In the genomic region with DNA sequence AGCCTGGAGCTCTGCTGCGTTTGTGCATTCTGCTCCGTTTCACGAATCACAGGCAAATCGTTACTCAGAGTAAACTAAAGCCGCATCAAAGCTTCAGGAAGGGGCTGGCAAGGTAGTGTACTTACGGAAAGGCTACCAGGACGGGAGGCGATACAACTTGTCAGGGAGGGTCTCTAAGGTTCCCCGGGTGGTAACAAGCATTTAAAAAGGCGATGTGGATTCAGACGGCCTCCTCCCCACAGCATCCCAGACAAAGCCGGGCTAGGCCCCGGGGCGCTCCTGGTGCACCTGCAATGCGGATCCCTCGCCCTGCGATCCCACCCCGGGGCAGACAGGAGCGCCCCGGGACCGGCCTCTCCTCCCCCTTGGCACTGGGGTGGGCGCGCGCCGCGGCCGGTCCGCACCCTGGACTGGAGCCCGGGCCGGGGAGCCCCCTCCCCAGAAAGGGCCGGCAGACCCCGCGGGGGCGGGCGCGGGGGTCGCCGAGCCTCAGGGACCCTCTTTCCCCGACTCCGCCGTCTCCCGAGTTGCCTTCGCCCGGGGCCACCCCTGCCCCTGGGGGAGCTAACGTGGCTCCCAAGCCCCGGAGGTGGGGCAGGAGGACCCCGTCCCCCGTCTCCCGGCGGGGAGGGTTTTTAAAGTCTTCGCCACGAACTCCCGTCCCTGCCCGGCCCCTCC, we compare ENCODE assay signal across 8 cellular contexts. TPM values are rescaled to one million over a fixed set of nuclear protein-coding genes. Genes with fewer than 3 reads are reported as not detected.
A peak's percentile ranks its signal among the peaks of the same experiment; 100 is the strongest.
DNase-seq lines count a peak whose midpoint lies in the region; ATAC-seq and TF ChIP-seq lines count a peak whose summit lies in the region.

No MANE protein-coding gene starts in this region.

- intact Hi-C loops in Panc1 (cut with micrococcal nuclease; ENCODE audit: unreplicated experiment) (no loop called here), aorta (cut with DNase I) (no loop called here)

- 0% methylated on average over 5 to 10 of the region's 54 CpGs for WGBS in gastroesophageal sphincter (ENCODE audit: low coverage in 1 of 2), 2 donors
- 1 to 2% methylated on average over 42 to 54 of the region's 54 CpGs for WGBS in aorta, 2 donors

- H3K36me3 ChIP-seq in Panc1 (ENCODE audit: control insufficient read depth, insufficient read depth, low read length) (peaks cover 8% of the 10 kb centered on the region), gastroesophageal sphincter (peaks cover 0 to 9% of the 10 kb centered on the region in 2 donors), aorta (ENCODE audit: control insufficient read depth in 1 of 2, insufficient read depth in 2 of 2, low read length in 1 of 2) (peaks cover 0 to 1% of the 10 kb centered on the region in 2 donors)

- peak; percentile 28 for DNase-seq in DMS79 treated with DMSO at 0.1 percent for 48 hours (lab: John Stamatoyannopoulos, UW)
- no peak for DNase-seq in DMS79 (lab: John Stamatoyannopoulos, UW)
- DNase-seq in Panc1 (ENCODE audit: low read depth, low spot score): no peak
- peak; percentile 32 for DNase-seq in activated gamma-delta T cell (lab: John Stamatoyannopoulos, UW)
- DNase-seq in nucleus accumbens (lab: John Stamatoyannopoulos, UW): peak in 29 of 56 donors; percentile 12 to 80 (median 34)
- peak in 1 of 2 donors; percentile 80 for DNase-seq in aorta

- H3K27ac ChIP-seq in Panc1 (ENCODE audit: low read length) (peak overlapping the region; percentile 60), gastroesophageal sphincter (peak overlapping the region; percentile 93 to 98 (median 96)), aorta (ENCODE audit: low read depth in 1 of 2, low read length in 2 of 2) (peak overlapping the region; percentile 29 to 97)

- no peak for TF ChIP-seq EP300 in gastroesophageal sphincter (IDR thresholded peaks at IDR 0.05)

- no TSS peak for BruUV-seq in Panc1 (replicated peaks; lab: Mats Ljungman, UMichigan)

- no peaks in the 10 kb centered on the region for H3K9me3 ChIP-seq in Panc1 (ENCODE audit: control insufficient read depth, insufficient read depth, low read depth, low read length)
- no peaks in the 10 kb centered on the region for H3K9me3 ChIP-seq in gastroesophageal sphincter
- no peaks in the 10 kb centered on the region for H3K9me3 ChIP-seq in aorta (ENCODE audit: control insufficient read depth, low read length)

- POLR2A ChIA-PET in Panc1 (lab: Charles Lee): no interaction called here

- H3K4me1 ChIP-seq in Panc1 (ENCODE audit: control insufficient read depth, insufficient read depth, low read length) (peaks cover 12% of the 10 kb centered on the region), gastroesophageal sphincter (peaks cover 0 to 62% (median 6%) of the 10 kb centered on the region in 3 donors), aorta (ENCODE audit: control insufficient read depth in 1 of 2, insufficient read depth in 2 of 2, low read length in 2 of 2) (peaks cover 0 to 5% of the 10 kb centered on the region in 2 donors)

- ATAC-seq in HG03097 (IDR thresholded peaks at IDR 0.05; ENCODE audit: low FRiP score, unreplicated experiment) (peak; percentile 7), Panc1 (peak; percentile 38), gastroesophageal sphincter (no peak), aorta (ENCODE audit: low FRiP score) (peak; percentile 43)

- in situ Hi-C loops in Panc1 (cut with HindIII; ENCODE audit: low pct_unique_long_range_greater_than_20kb, low sequenced_read_pairs): no loop called here

- peak in 1 of 2 donors; percentile 19 for TF ChIP-seq POLR2A in gastroesophageal sphincter (IDR thresholded peaks at IDR 0.05)

- no peak for TF ChIP-seq CTCF in Panc1 (IDR thresholded peaks at IDR 0.05)
- no peak for TF ChIP-seq CTCF in gastroesophageal sphincter (IDR thresholded peaks at IDR 0.05)

- CTCF ChIA-PET in Panc1 (lab: Charles Lee): no interaction called here

- no peaks in the 10 kb centered on the region for H3K27me3 ChIP-seq in Panc1 (ENCODE audit: control insufficient read depth, insufficient read depth, low read length)
- H3K27me3 ChIP-seq in gastroesophageal sphincter: no peaks in the 10 kb centered on the region
- no peaks in the 10 kb centered on the region for H3K27me3 ChIP-seq in aorta (ENCODE audit: control insufficient read depth in 1 of 2, insufficient read depth in 2 of 2, low read length in 1 of 2)

- H3K4me3 ChIP-seq in Panc1 (ENCODE audit: low read depth in 2 of 2, low read length in 2 of 2): peak overlapping the region; percentile 72 to 85
- peak overlapping the region; percentile 97 to 99 for H3K4me3 ChIP-seq in gastroesophageal sphincter
- peak overlapping the region; percentile 57 to 96 for H3K4me3 ChIP-seq in aorta (ENCODE audit: low read length in 2 of 2)

RNA-seq across cellular contexts. Expression of a gene that starts 0.7 kb away (rescaled TPM):
- 53.7 TPM for total RNA-seq in Panc1 (2021; ENCODE audit: unreplicated experiment)
- 77.2 TPM for polyA plus RNA-seq in Panc1 (2012; ENCODE audit: insufficient read length)
- total RNA-seq in gastroesophageal sphincter: 10 to 100 TPM; 26.2 to 74.3 (median 34.2) TPM
- 10 to 100 TPM; 46.3 to 70.8 TPM for total RNA-seq in aorta
- 10 to 100 TPM; 52.6 to 66.3 TPM for polyA plus RNA-seq in aorta

RNA-seq across cellular contexts. Expression of a gene that starts 1.1 kb away (rescaled TPM):
- total RNA-seq in Panc1 (2021; ENCODE audit: unreplicated experiment): 115 TPM
- 57.7 TPM for polyA plus RNA-seq in Panc1 (2012; ENCODE audit: insufficient read length)
- total RNA-seq in gastroesophageal sphincter: 10 to 100 TPM; 58.7 to 95.5 (median 78.2) TPM
- total RNA-seq in aorta: 10 to 100 TPM; 57.7 to 59.3 TPM
- 10 to 100 TPM; 36.1 to 68.2 TPM for polyA plus RNA-seq in aorta

Comparison
In these comparisons a context has a peak if more than half of its experiments do, and no peak if none do; other contexts are left out.
1. DNase-seq: peak in DMS79 treated with DMSO at 0.1 percent for 48 hours (single experiment), activated gamma-delta T cell (single experiment) and nucleus accumbens (29 of 56); none in DMS79 (single experiment) and Panc1 (single experiment).
2. Peak in every context shown above with its lines, with median percentiles within 50 percentile points of each other: H3K27ac ChIP-seq and H3K4me3 ChIP-seq.